In the genomic region with DNA sequence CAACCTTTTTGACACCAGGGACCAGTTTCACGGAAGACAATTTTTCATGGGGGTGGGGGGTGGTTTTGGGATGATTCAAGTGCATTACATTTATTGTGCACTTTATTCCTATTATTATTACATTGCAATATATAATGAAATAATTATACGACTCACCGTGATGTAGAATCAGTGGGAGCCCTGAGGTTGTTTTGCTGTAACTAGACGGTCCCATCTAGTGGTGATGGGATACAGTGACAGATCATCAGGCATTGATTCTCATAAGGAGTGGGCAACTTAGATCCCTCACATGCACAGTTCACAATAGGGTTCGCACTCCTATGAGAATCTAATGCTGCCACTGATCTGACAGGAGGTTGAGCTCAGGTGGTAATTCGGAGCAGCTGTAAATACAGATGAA, we compare ENCODE assay signal across 10 cellular contexts. TPM values are rescaled to one million over a fixed set of nuclear protein-coding genes. Genes with fewer than 3 reads are reported as not detected.
DNase-seq lines count a peak whose midpoint lies in the region; ATAC-seq, FAIRE-seq and TF ChIP-seq lines count a peak whose summit lies in the region.
"Not testable (repeated sequence)": the region's sequence is repeated elsewhere in the genome, so short reads cannot be mapped to it uniquely, and the experiment has no call there.
"Had no signal": no experiment of that assay in that cellular context is flagged by ENCODE, and none has a peak within 500 bp of the region (broad histone marks: within the 10 kb centered on the region; RNA-seq: fewer than 3 reads in every experiment).

No MANE protein-coding gene starts in this region.

- H3K18ac ChIP-seq in H1 (ENCODE audit: extremely low read depth, low read length): not testable (repeated sequence)

- not testable (repeated sequence) for H4K5ac ChIP-seq in H1 (ENCODE audit: insufficient read length, low read depth, low read length)

- TF ChIP-seq POLR2A in H1 (IDR thresholded peaks at IDR 0.05; ENCODE audit: control extremely low read depth in 1 of 2, low read depth in 2 of 2, low read length in 2 of 2): not testable (repeated sequence)

- not testable (repeated sequence) for H3K4ac ChIP-seq in H1 (replicated peaks; ENCODE audit: insufficient read length, low read depth, low read length)

- not testable (repeated sequence) for H2BK12ac ChIP-seq in H1 (ENCODE audit: low read depth, low read length)

- H3K36me3 ChIP-seq in SJCRH30; H1 (ENCODE audit: control insufficient read depth in 2 of 4, insufficient read depth in 4 of 4, low read length in 3 of 4): not testable (repeated sequence)

- not testable (repeated sequence) for H3K56ac ChIP-seq in H1 (replicated peaks; ENCODE audit: insufficient read length, low read depth, low read length)

- H4K8ac ChIP-seq in H1 (ENCODE audit: extremely low read depth, insufficient read depth, low read length): not testable (repeated sequence)

- not testable (repeated sequence) for TF ChIP-seq EP300 in H1 (IDR thresholded peaks at IDR 0.05; ENCODE audit: borderline replicate concordance in 1 of 2, low read depth in 2 of 2, low read length in 2 of 2)

- not testable (repeated sequence) for FAIRE-seq in H1 (lab: Jason Lieb, UNC)

- not testable (repeated sequence) for H2AK5ac ChIP-seq in H1 (ENCODE audit: low read depth, low read length)

- peak overlapping the region; percentile 17; the same call in 1 of the 2 replicates for H3K27ac ChIP-seq in SJCRH30
- H3K27ac ChIP-seq in H1 (ENCODE audit: low read depth, low read length); foreskin keratinocyte: not testable (repeated sequence)

- CTCF ChIA-PET in AG04449 (lab: Yijun Ruan, JAX): interaction anchor here (0.8 to 20.3 kb wide), 35 partner anchors 8 to 614 kb away, joined by 3 to 731 read pairs (median 7); partner anchors contain the start of genes CEP70, ESYT3, FOXL2 and FOXL2NB
- CTCF ChIA-PET in H1 (lab: Charles Lee; ENCODE audit: partially characterized antibody): interaction anchor here (0.6 to 15.4 kb wide), 46 partner anchors 9 to 749 kb away, joined by 3 to 322 read pairs (median 5); partner anchors contain the start of genes CEP70 and ESYT3

- H3K9me3 ChIP-seq in SJCRH30 (replicated peaks); H1 (ENCODE audit: insufficient read depth in 2 of 2, low read depth in 1 of 2, low read length in 1 of 2): not testable (repeated sequence)

- in situ Hi-C loops in astrocyte of the cerebellum (cut with HindIII; ENCODE audit: low sequenced_read_pairs): loop anchor here (25.0 kb wide), 3 partner anchors 110 to 460 kb away; no protein-coding TSS in a partner anchor

- not testable (repeated sequence) for H4K20me1 ChIP-seq in H1 (replicated peaks in 1 of 2; ENCODE audit: control insufficient read depth in 1 of 2, insufficient read depth in 2 of 2, low read length in 2 of 2)

- H3K27me3 ChIP-seq in SJCRH30; H1 (replicated peaks in 1 of 4; ENCODE audit: control insufficient read depth in 3 of 4, extremely low read depth in 1 of 4, insufficient read depth in 3 of 4, low read length in 3 of 4); foreskin keratinocyte: not testable (repeated sequence)

- not testable (repeated sequence) for H3K79me1 ChIP-seq in H1 (ENCODE audit: low read depth, low read length)

- peak; percentile 9 for TF ChIP-seq CTCF in AG04449 (IDR thresholded peaks at IDR 0.05; ENCODE audit: insufficient read depth, low read length, missing control alignments)
- peak; percentile 16 for TF ChIP-seq CTCF in astrocyte of the cerebellum (IDR thresholded peaks at IDR 0.05; ENCODE audit: low read depth, low read length, missing control alignments)
- peak in 1 of 3 experiments; percentile 20; a peak in 1 of 4 replicates for TF ChIP-seq CTCF in H1 (IDR thresholded peaks at IDR 0.05; ENCODE audit: control extremely low read depth in 1 of 3, insufficient read depth in 1 of 3, low read depth in 1 of 3, low read length in 3 of 3)
- TF ChIP-seq CTCF in foreskin keratinocyte (conservative IDR thresholded peaks at IDR 0.05): peak; percentile 51
- peak; percentile 28 for TF ChIP-seq CTCF in retinal pigment epithelial cell (conservative IDR thresholded peaks at IDR 0.05; ENCODE audit: low read depth, low read length)

- not testable (repeated sequence) for H2AFZ ChIP-seq in H1 (ENCODE audit: low read length)

- peak; percentile 44 to 46 for TF ChIP-seq RAD21 in H1 (IDR thresholded peaks at IDR 0.05 in 1 of 2, conservative IDR thresholded peaks at IDR 0.05 in 1 of 2; ENCODE audit: low read depth in 2 of 2, low read length in 2 of 2)

- H2BK120ac ChIP-seq in H1 (replicated peaks; ENCODE audit: low read depth, low read length): not testable (repeated sequence)

- not testable (repeated sequence) for H4K91ac ChIP-seq in H1 (replicated peaks; ENCODE audit: insufficient read length, low read length)

- not testable (repeated sequence) for H3K23ac ChIP-seq in H1 (ENCODE audit: insufficient read length)

- H3K4me1 ChIP-seq in SJCRH30: peaks cover 10% of the 10 kb centered on the region
- not testable (repeated sequence) for H3K4me1 ChIP-seq in H1 (replicated peaks in 1 of 4; ENCODE audit: control insufficient read depth in 3 of 4, insufficient read depth in 4 of 4, low read length in 3 of 4); foreskin keratinocyte

- not testable (repeated sequence) for H3K4me2 ChIP-seq in H1 (ENCODE audit: insufficient read depth in 1 of 2, low read depth in 2 of 2, low read length in 2 of 2)

- not testable (repeated sequence) for H2BK5ac ChIP-seq in H1 (ENCODE audit: low read depth, low read length)

- DNase-seq in AG04449 (ENCODE audit: low read depth, low spot score); SJCRH30; astrocyte of the cerebellum (ENCODE audit: low read depth); H1 (ENCODE audit: low read depth in 1 of 2, low spot score in 2 of 2); foreskin keratinocyte; retinal pigment epithelial cell (ENCODE audit: low read depth): not testable (repeated sequence)
- peak; percentile 39 for DNase-seq in HCEC 1CT
- DNase-seq in M059J (ENCODE audit: low read depth): peak; percentile 61

- not testable (repeated sequence) for H3K9ac ChIP-seq in H1 (replicated peaks in 1 of 4; ENCODE audit: extremely low read depth in 1 of 4, low read depth in 3 of 4, low read length in 3 of 4)

- H3K14ac ChIP-seq in H1 (ENCODE audit: insufficient read length): not testable (repeated sequence)

- H2BK15ac ChIP-seq in H1 (ENCODE audit: low read length): not testable (repeated sequence)

- peak; percentile 18 for ATAC-seq in foreskin keratinocyte

- WGBS in H1 (ENCODE audit: extremely low coverage in 1 of 2, insufficient coverage in 1 of 2, insufficient read length in 1 of 2, insufficient replicate concordance in 2 of 2, low coverage in 1 of 2, low lambda C conversion rate in 2 of 2, missing lambda C conversion rate in 1 of 2), 2 experiments: 83% methylated on average over 6 of the region's 6 CpGs; no CpG with 5 or more reads in 1 of the 2 experiments

- H3K23me2 ChIP-seq in H1 (ENCODE audit: low read depth, low read length): not testable (repeated sequence)

- POLR2A ChIA-PET in AG04449 (lab: Yijun Ruan, JAX): interaction anchor here (1.0 to 1.6 kb wide), 2 partner anchors 228 to 329 kb away, joined by 5 to 8 read pairs; partner anchors contain the start of gene CEP70
- POLR2A ChIA-PET in H1 (lab: Charles Lee; ENCODE audit: partially characterized antibody): interaction anchor here (1.2 kb wide), 1 partner anchor 10 kb away, joined by 3 read pairs; no protein-coding TSS in a partner anchor

- H3K4me3 ChIP-seq in AG04449 (ENCODE audit: low read depth, low read length); SJCRH30; astrocyte of the cerebellum (ENCODE audit: low read depth, low read length); H1 (ENCODE audit: extremely low read depth in 1 of 4, insufficient read depth in 2 of 4, low read depth in 3 of 4, low read length in 4 of 4); retinal pigment epithelial cell (ENCODE audit: low read length): not testable (repeated sequence)

- H3K79me2 ChIP-seq in H1 (ENCODE audit: control insufficient read depth in 1 of 2, insufficient read depth in 2 of 2, low read length in 2 of 2): not testable (repeated sequence)

- H2BK20ac ChIP-seq in H1 (ENCODE audit: low read length): not testable (repeated sequence)

RNA-seq across cellular contexts. Expression of gene FOXL2, which starts 24.5 kb away (rescaled TPM):
- total RNA-seq in M059J (2014; rRNA removed; shearing (Covaris generic)): 0.22 and 2.3 TPM in 2 replicates
- total RNA-seq in SJCRH30 (2014; rRNA removed; shearing (Covaris generic)): 0.42 and 0.89 TPM in 2 replicates
- total RNA-seq in H1 (2021; fragmentation: NEBNext Ultra II Directional; extraction: Animal tissue kit (Norgen Biotek cat#: 25700)): 2.2 and 2.4 TPM in 2 replicates
- polyA plus RNA-seq in H1 (2011; rRNA removed) (0.59 and 1.6 TPM in 2 replicates), foreskin keratinocyte (0.60 and 0.78 TPM in 2 replicates)
- polyA plus RNA-seq in H1 (2011; cell fraction: cytosol; rRNA removed): 0.88 TPM
- polyA plus RNA-seq in H1 (2011; cell fraction: nucleus; rRNA removed): 1.5 TPM
- polyA plus RNA-seq in H1 (2012, experiment 1 of 2): 0.57 to 0.83 TPM (median 0.62 TPM) in 4 replicates
- 1.2 TPM for polyA plus RNA-seq in H1 (2012, experiment 2 of 2)
- polyA plus RNA-seq in H1 (2013, experiment 1 of 2): 1.6 TPM
- 2.1 TPM for polyA plus RNA-seq in H1 (2013, experiment 2 of 2)
- polyA minus RNA-seq in H1 (2011; rRNA and poly(A)+ RNA removed): 0.10 and 0.41 TPM in 2 replicates
- polyA minus RNA-seq in H1 (2011; cell fraction: cytosol; rRNA and poly(A)+ RNA removed): 0.51 TPM
- polyA minus RNA-seq in H1 (2011; cell fraction: nucleus; rRNA and poly(A)+ RNA removed): 2.3 TPM
- 0.42 and 0.88 TPM in 2 replicates for total RNA-seq in foreskin keratinocyte
- total RNA-seq: G401 had no signal

RNA-seq across cellular contexts. Expression of gene FOXL2NB, which starts 24.6 kb away (rescaled TPM):
- 1.4 and 2.6 TPM in 2 replicates for total RNA-seq in M059J (2014; rRNA removed; shearing (Covaris generic))
- total RNA-seq in SJCRH30 (2014; rRNA removed; shearing (Covaris generic)): 0.23 and 0.34 TPM in 2 replicates
- 7.3 and 7.9 TPM in 2 replicates for total RNA-seq in H1 (2021; fragmentation: NEBNext Ultra II Directional; extraction: Animal tissue kit (Norgen Biotek cat#: 25700))
- polyA plus RNA-seq in H1 (2011; rRNA removed) (5.4 and 12.8 TPM in 2 replicates), foreskin keratinocyte (0.04 and 0.12 TPM in 2 replicates)
- 12.2 TPM for polyA plus RNA-seq in H1 (2011; cell fraction: cytosol; rRNA removed)
- polyA plus RNA-seq in H1 (2011; cell fraction: nucleus; rRNA removed): 15.9 TPM
- 2.0 to 4.3 TPM (median 3.0 TPM) in 4 replicates for polyA plus RNA-seq in H1 (2012, experiment 1 of 2)
- 0.79 TPM for polyA plus RNA-seq in H1 (2012, experiment 2 of 2)
- 9.1 TPM for polyA plus RNA-seq in H1 (2013, experiment 1 of 2)
- polyA plus RNA-seq in H1 (2013, experiment 2 of 2): 8.4 TPM
- polyA minus RNA-seq in H1 (2011; rRNA and poly(A)+ RNA removed): 4.3 and 4.9 TPM in 2 replicates
- polyA minus RNA-seq in H1 (2011; cell fraction: cytosol; rRNA and poly(A)+ RNA removed): 3.1 TPM
- 10.0 TPM for polyA minus RNA-seq in H1 (2011; cell fraction: nucleus; rRNA and poly(A)+ RNA removed)
- total RNA-seq in foreskin keratinocyte: 0.25 and 0.92 TPM in 2 replicates
- total RNA-seq: RPMI7951 had no signal
